In the genomic region with DNA sequence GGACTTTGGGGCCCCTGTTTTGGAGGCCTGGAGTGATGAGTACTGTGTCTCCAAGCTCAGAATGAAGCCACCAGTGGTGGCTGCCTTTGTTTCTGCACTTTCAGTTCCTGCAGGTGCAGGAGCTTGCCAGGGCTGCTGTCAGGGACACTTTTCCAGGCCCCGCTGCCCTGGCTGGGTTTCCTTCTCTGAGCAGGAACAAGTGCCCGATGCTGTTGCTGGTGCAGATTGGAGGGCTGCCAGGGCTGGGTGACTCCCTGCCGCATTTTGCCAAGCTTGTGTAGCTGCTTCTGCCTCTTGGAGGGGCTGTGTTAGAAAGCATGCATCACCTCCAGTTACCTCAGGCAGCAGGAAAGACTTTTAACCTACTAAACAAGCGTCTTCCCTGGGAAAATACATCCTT, we compare ENCODE assay signal across 15 cellular contexts.
A peak's percentile ranks its signal among the peaks of the same experiment; 100 is the strongest.
DNase-seq lines count a peak whose midpoint lies in the region; TF ChIP-seq lines count a peak whose summit lies in the region.
"Had no signal": no experiment of that assay in that cellular context is flagged by ENCODE, and none has a peak within 500 bp of the region (broad histone marks: within the 10 kb centered on the region; RNA-seq: fewer than 3 reads in every experiment).

No MANE protein-coding gene starts in this region.

- no peak overlapping the region for H3K18ac ChIP-seq in H9 (ENCODE audit: insufficient read length, low read depth, low read length)

- H3K4me1 Mint-ChIP-seq in H9 (no peaks in the 10 kb centered on the region), nephron progenitor cell (peaks cover 17% of the 10 kb centered on the region)

- no peak overlapping the region for H4K91ac ChIP-seq in H9 (ENCODE audit: insufficient read length, low read depth, low read length)

- H2BK120ac ChIP-seq in H9 (ENCODE audit: low read depth, low read length, poor library complexity, severe bottlenecking): no peak overlapping the region

- H2AK5ac ChIP-seq in H9 (ENCODE audit: insufficient read length, low read length): no peak overlapping the region

- no peaks in the 10 kb centered on the region for H3K23me2 ChIP-seq in H9 (ENCODE audit: insufficient read length, low read depth, low read length, poor library complexity, severe bottlenecking)

- no peak overlapping the region for H3K4me3 Mint-ChIP-seq in H9
- H3K4me3 Mint-ChIP-seq in nephron progenitor cell: no peak overlapping the region
- H3K4me3 Mint-ChIP-seq: CD4-positive, alpha-beta T cell had no signal

- TF ChIP-seq CTCF in H9 (conservative IDR thresholded peaks at IDR 0.05) (no peak), nephron progenitor cell (IDR thresholded peaks at IDR 0.05) (no peak)

- DNase-seq in NCI-H345 (lab: John Stamatoyannopoulos, UW) (peak; percentile 6), NCI-H345 treated with DMSO at 0.1 percent for 48 hours (lab: John Stamatoyannopoulos, UW; ENCODE audit: unreplicated experiment) (no peak), Daoy (ENCODE audit: low read depth) (peak; percentile 64), globus pallidus (ENCODE audit: low spot score) (peak; percentile 9), pons (ENCODE audit: low spot score) (peak; percentile 4), H9 (no peak), NCI-H526 treated with DMSO at 0.1 percent for 48 hours (lab: John Stamatoyannopoulos, UW) (no peak), nephron progenitor cell (no peak)
- DNase-seq: 8988T; AML-193; Calu3; CD4-positive, alpha-beta T cell; DMS 273 treated with DMSO at 0.1 percent for 48 hours; GOT3 had no signal

- no peak overlapping the region for H3K23ac ChIP-seq in H9 (ENCODE audit: insufficient read length, low read depth, low read length)

- H3K79me1 ChIP-seq in H9 (ENCODE audit: insufficient read depth, low read depth, low read length, poor library complexity, severe bottlenecking): no peaks in the 10 kb centered on the region

- no peak overlapping the region for H2BK12ac ChIP-seq in H9 (ENCODE audit: insufficient read length, low read depth, low read length)

- H3K27me3 Mint-ChIP-seq in H9 (ENCODE audit: low read depth): no peaks in the 10 kb centered on the region
- peaks cover 16% of the 10 kb centered on the region for H3K27me3 Mint-ChIP-seq in nephron progenitor cell (ENCODE audit: low read depth, poor library complexity)
- H3K27me3 Mint-ChIP-seq: CD4-positive, alpha-beta T cell had no signal

- H3K4ac ChIP-seq in H9 (ENCODE audit: low read depth, low read length): no peak overlapping the region

- no peak overlapping the region for H3K27ac ChIP-seq in H9 (ENCODE audit: insufficient read length, low read depth, low read length)

- H3K4me2 ChIP-seq in H9 (ENCODE audit: insufficient read depth, insufficient read length, low read length): no peak overlapping the region

- peaks cover 0 to 2% (median 0%) of the 10 kb centered on the region in 3 experiments; a peak in 1 of 7 replicates for H3K36me3 Mint-ChIP-seq in H9 (ENCODE audit: insufficient read depth in 1 of 3, low read depth in 3 of 3)
- peaks cover 7% of the 10 kb centered on the region for H3K36me3 Mint-ChIP-seq in nephron progenitor cell (ENCODE audit: low read depth)

- H2AFZ ChIP-seq in H9 (ENCODE audit: low read length): no peak overlapping the region

- no peak overlapping the region for H2BK15ac ChIP-seq in H9 (ENCODE audit: low read depth, low read length)

- H3K9me3 Mint-ChIP-seq in H9 (no peaks in the 10 kb centered on the region; a peak in 1 of 5 replicates), nephron progenitor cell (peaks cover 3% of the 10 kb centered on the region)
- H3K9me3 Mint-ChIP-seq: CD4-positive, alpha-beta T cell had no signal

- no peaks in the 10 kb centered on the region for H3K27me3 ChIP-seq in H9 (ENCODE audit: insufficient read depth, low read length)

- H3K56ac ChIP-seq in H9 (ENCODE audit: insufficient read length, low read depth, low read length): no peak overlapping the region

- no peak overlapping the region for H2BK5ac ChIP-seq in H9 (ENCODE audit: insufficient read length, low read length)

- WGBS in H9 (ENCODE audit: extremely low coverage, insufficient read length, low lambda C conversion rate): no CpG with 5 or more reads among the region's 4 CpGs

- no peaks in the 10 kb centered on the region for H4K20me1 ChIP-seq in H9 (ENCODE audit: control insufficient read depth, insufficient read depth, insufficient read length)

- H4K5ac ChIP-seq in H9 (ENCODE audit: insufficient read length, low read depth, low read length): no peak overlapping the region

- no peak overlapping the region; the same call in 1 of the 2 replicates for H3K14ac ChIP-seq in H9 (ENCODE audit: insufficient read depth, low read length)

- H2BK20ac ChIP-seq in H9 (ENCODE audit: low read depth, low read length, poor library complexity, severe bottlenecking): no peak overlapping the region

- no peaks in the 10 kb centered on the region for H3K4me1 ChIP-seq in H9 (ENCODE audit: insufficient read depth, low read length)
- H3K4me1 ChIP-seq: HAP-1 had no signal

- H4K8ac ChIP-seq in H9 (replicated peaks; ENCODE audit: insufficient read length, low read depth, low read length): no peak overlapping the region

- H3K27ac Mint-ChIP-seq in H9: no peak overlapping the region
- no peak overlapping the region for H3K27ac Mint-ChIP-seq in nephron progenitor cell
- H3K27ac Mint-ChIP-seq: CD4-positive, alpha-beta T cell had no signal

- H3K9ac ChIP-seq in H9 (ENCODE audit: extremely low read depth, insufficient read length, low read length): no peak overlapping the region

- no peaks in the 10 kb centered on the region for H3K79me2 ChIP-seq in H9 (ENCODE audit: insufficient read depth, low read length)

- no peaks in the 10 kb centered on the region for H3K9me3 ChIP-seq in H9 (ENCODE audit: control insufficient read depth, low read depth, low read length)
- H3K9me3 ChIP-seq: HAP-1 had no signal

- no peak overlapping the region for H3T11ph ChIP-seq in H9 (ENCODE audit: low read length)

Comparison
In these comparisons a context has a peak if more than half of its experiments do, and no peak if none do; other contexts are left out.
1. DNase-seq: peak in NCI-H345 (single experiment), Daoy (single experiment), globus pallidus (single experiment) and pons (single experiment); none in NCI-H345 treated with DMSO at 0.1 percent for 48 hours (single experiment), H9 (single experiment), NCI-H526 treated with DMSO at 0.1 percent for 48 hours (single experiment) and nephron progenitor cell (single experiment).